ENCODE assay signal across 8 cellular contexts in genomic region chr12:132144115-132145071, GRCh38. TPM values are rescaled to one million over a fixed set of nuclear protein-coding genes. Genes with fewer than 3 reads are reported as not detected.
DNase-seq lines count a peak whose midpoint lies in the region; ATAC-seq and TF ChIP-seq lines count a peak whose summit lies in the region.

Gene DDX51 (minus strand): TSS chr12:132144319. CDS start chr12:132144296, 23 bp downstream.
Gene NOC4L (plus strand): TSS chr12:132144457. CDS start chr12:132144489, 32 bp downstream.

- H3K27ac ChIP-seq in ascending aorta (peak within 1 kb of the TSS; percentile 91 to 93), rectal smooth muscle tissue (ENCODE audit: low read depth, low read length) (peak within 1 kb of the TSS; percentile 81), aorta (ENCODE audit: low read depth in 1 of 2, low read length in 2 of 2) (peak within 1 kb of the TSS in 1 of 2 donors; percentile 39)

- H3K9ac ChIP-seq in rectal smooth muscle tissue (ENCODE audit: low read length), result peak within 1 kb of the TSS; percentile 90

- H3K36me3 ChIP-seq in ascending aorta (peaks cover 39 to 45% of the 10 kb centered on the region in 2 donors), rectal smooth muscle tissue (ENCODE audit: control insufficient read depth, insufficient read depth, low read length) (peaks cover 23% of the 10 kb centered on the region), aorta (ENCODE audit: control insufficient read depth in 1 of 2, insufficient read depth in 2 of 2, low read length in 1 of 2) (no peaks in the 10 kb centered on the region)

- intact Hi-C loops in T-helper 2 cell treated with Interferon-gamma antibody and Interleukin-4, amounts not matched to agents 100 ng/mL and 5 ng/mL, for 36 hours (cut with micrococcal nuclease), result loop anchor here (1.0 to 10.0 kb wide), 5 partner anchors 45 to 543 kb away; partner anchors contain the start of genes POLE, PUS1, PXMP2 and ULK1
- intact Hi-C loops in ascending aorta (cut with DNase I) (loop anchor here (2.0 to 10.0 kb wide), 5 partner anchors 60 to 566 kb away; partner anchors contain the start of genes PGAM5, SFSWAP and ULK1), aorta (cut with DNase I) (loop anchor here in 1 of 2 donors (10.0 kb wide), 1 partner anchor 250 kb away; the partner anchor contains the start of gene ULK1)

- WGBS in aorta, 2 donors, result 1% methylated on average over 81 to 113 of the region's 113 CpGs

- peak; percentile 86 for ATAC-seq in GM18502 (IDR thresholded peaks at IDR 0.05; ENCODE audit: poor library complexity, unreplicated experiment)
- ATAC-seq in HG02938 (IDR thresholded peaks at IDR 0.05; ENCODE audit: unreplicated experiment), result peak; percentile 82
- peak; percentile 94 for ATAC-seq in aorta (ENCODE audit: low FRiP score)

- H3K4me3 ChIP-seq in ascending aorta (peak within 1 kb of the TSS; percentile 97 to 99), rectal smooth muscle tissue (ENCODE audit: low read length) (peak within 1 kb of the TSS; percentile 79), aorta (ENCODE audit: low read length in 2 of 2) (peak within 1 kb of the TSS; percentile 67 to 82)

- peak; percentile 90 to 96 for DNase-seq in NCI-H187 (lab: John Stamatoyannopoulos, UW)
- peak; percentile 74 to 96 for DNase-seq in ascending aorta (ENCODE audit: low spot score in 2 of 2)
- DNase-seq in hepatic stellate cell (ENCODE audit: low spot score), result peak; percentile 99
- DNase-seq in aorta, result peak; percentile 95 to 98

- H3K4me1 ChIP-seq in ascending aorta, result peaks cover 4 to 16% of the 10 kb centered on the region in 2 donors
- H3K4me1 ChIP-seq in rectal smooth muscle tissue (ENCODE audit: control insufficient read depth, insufficient read depth, low read length), result peaks cover 10% of the 10 kb centered on the region
- no peaks in the 10 kb centered on the region for H3K4me1 ChIP-seq in aorta (ENCODE audit: control insufficient read depth in 1 of 2, insufficient read depth in 2 of 2, low read length in 2 of 2)

- TF ChIP-seq CTCF in ascending aorta (IDR thresholded peaks at IDR 0.05), result no peak

- no peaks in the 10 kb centered on the region for H3K9me3 ChIP-seq in ascending aorta
- no peaks in the 10 kb centered on the region for H3K9me3 ChIP-seq in aorta (ENCODE audit: control insufficient read depth, low read length)

- H3K27me3 ChIP-seq in ascending aorta, result no peaks in the 10 kb centered on the region
- H3K27me3 ChIP-seq in rectal smooth muscle tissue (ENCODE audit: control insufficient read depth, insufficient read depth, low read length), result no peaks in the 10 kb centered on the region
- H3K27me3 ChIP-seq in aorta (ENCODE audit: control insufficient read depth in 1 of 2, insufficient read depth in 2 of 2, low read length in 1 of 2), result no peaks in the 10 kb centered on the region

RNA-seq across cellular contexts. Expression of gene DDX51, which starts in this region (rescaled TPM):
- total RNA-seq in T-helper 2 cell treated with Interferon-gamma antibody and Interleukin-4, amounts not matched to agents 100 ng/mL and 5 ng/mL, for 36 hours, result 35.0 and 35.2 TPM in 2 replicates
- total RNA-seq in ascending aorta, result 4.3 TPM
- total RNA-seq in aorta, result 10 to 100 TPM; 14.3 to 14.9 TPM
- 10 to 100 TPM in 1 of 2 donors, 1 to 10 TPM in 1; 3.3 to 32.4 TPM for polyA plus RNA-seq in aorta

RNA-seq across cellular contexts. Expression of gene NOC4L, which starts in this region (rescaled TPM):
- 32.5 and 33.5 TPM in 2 replicates for total RNA-seq in T-helper 2 cell treated with Interferon-gamma antibody and Interleukin-4, amounts not matched to agents 100 ng/mL and 5 ng/mL, for 36 hours
- total RNA-seq in ascending aorta (9.2 TPM), aorta (10 to 100 TPM; 10.8 to 12.3 TPM)
- 10 to 100 TPM in 1 of 2 donors, 1 to 10 TPM in 1; 7.5 to 50.3 TPM for polyA plus RNA-seq in aorta
